ENCODE assay signal across 1 cellular context in the genomic region with DNA sequence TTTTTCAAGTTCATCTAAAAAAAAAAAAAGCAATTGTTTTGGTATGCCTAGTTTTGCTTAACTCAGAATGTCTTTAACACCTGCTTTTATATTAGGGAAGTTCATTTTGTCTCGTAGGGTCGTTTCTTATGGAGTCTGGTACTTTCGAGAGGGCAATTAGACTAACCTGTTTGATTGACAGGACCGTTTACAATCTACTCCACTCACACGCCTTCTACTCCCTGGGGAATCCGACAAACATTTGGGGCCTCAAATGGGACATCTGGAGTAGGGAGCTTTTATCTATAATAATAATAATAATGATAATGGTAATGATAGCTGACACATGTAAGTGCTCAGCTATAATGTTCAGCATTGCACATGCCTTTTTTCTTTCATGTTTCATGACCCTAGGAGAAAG.
TF ChIP-seq lines count a peak whose summit lies in the region.

No MANE protein-coding gene starts in this region.

TF ChIP-seq in neural cell, 6 proteins besides CTCF, POLR2A, EP300 and RAD21 (continued from another document):
- TF ChIP-seq, protein P1, sequence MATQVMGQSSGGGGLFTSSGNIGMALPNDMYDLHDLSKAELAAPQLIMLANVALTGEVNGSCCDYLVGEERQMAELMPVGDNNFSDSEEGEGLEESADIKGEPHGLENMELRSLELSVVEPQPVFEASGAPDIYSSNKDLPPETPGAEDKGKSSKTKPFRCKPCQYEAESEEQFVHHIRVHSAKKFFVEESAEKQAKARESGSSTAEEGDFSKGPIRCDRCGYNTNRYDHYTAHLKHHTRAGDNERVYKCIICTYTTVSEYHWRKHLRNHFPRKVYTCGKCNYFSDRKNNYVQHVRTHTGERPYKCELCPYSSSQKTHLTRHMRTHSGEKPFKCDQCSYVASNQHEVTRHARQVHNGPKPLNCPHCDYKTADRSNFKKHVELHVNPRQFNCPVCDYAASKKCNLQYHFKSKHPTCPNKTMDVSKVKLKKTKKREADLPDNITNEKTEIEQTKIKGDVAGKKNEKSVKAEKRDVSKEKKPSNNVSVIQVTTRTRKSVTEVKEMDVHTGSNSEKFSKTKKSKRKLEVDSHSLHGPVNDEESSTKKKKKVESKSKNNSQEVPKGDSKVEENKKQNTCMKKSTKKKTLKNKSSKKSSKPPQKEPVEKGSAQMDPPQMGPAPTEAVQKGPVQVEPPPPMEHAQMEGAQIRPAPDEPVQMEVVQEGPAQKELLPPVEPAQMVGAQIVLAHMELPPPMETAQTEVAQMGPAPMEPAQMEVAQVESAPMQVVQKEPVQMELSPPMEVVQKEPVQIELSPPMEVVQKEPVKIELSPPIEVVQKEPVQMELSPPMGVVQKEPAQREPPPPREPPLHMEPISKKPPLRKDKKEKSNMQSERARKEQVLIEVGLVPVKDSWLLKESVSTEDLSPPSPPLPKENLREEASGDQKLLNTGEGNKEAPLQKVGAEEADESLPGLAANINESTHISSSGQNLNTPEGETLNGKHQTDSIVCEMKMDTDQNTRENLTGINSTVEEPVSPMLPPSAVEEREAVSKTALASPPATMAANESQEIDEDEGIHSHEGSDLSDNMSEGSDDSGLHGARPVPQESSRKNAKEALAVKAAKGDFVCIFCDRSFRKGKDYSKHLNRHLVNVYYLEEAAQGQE (IDR thresholded peaks at IDR 0.05; ENCODE audit: borderline replicate concordance), result peak; percentile 65
- TF ChIP-seq EZH2 (IDR thresholded peaks at IDR 0.05; ENCODE audit: borderline replicate concordance, insufficient read depth, low read length, poor library complexity, severe bottlenecking), result no peak
- TF ChIP-seq TAF1 (IDR thresholded peaks at IDR 0.05; ENCODE audit: low read depth), result no peak
- TF ChIP-seq MXI1 (conservative IDR thresholded peaks at IDR 0.05; ENCODE audit: poor library complexity, severe bottlenecking), result no peak
